Comparison of ENCODE assay signal across 1 cellular context in the genomic region with DNA sequence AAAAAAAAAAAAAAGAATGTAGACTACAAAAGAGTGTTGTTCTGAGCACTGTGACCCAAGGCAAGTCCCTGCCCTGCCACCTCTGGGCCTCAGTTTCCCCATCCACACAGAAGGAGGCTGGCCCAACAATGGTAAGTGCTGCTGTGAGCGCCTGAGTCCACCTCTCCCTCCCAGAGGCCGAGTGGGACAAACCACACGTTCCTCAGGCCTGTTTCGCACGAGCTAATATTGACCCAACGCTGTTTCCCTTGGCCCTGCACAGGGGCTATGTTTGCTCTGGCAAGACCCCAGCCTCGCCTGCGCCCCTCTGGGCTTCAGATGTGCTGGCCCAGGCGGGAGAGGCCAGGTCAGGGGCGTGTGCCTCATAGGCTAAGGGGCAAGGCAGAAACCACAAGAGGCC.
TF ChIP-seq lines count a peak whose summit lies in the region.

No MANE protein-coding gene starts in this region.

TF ChIP-seq in K562, 482 proteins besides CTCF, POLR2A, EP300 and RAD21 (continued from another document and continues in another):
- TF ChIP-seq DEAF1 (CRISPR knock-in tag; IDR thresholded peaks at IDR 0.05) (no peak), RBM25 (IDR thresholded peaks at IDR 0.05; ENCODE audit: low read depth, low read length, severe bottlenecking) (no peak), BCL6 (CRISPR knock-in tag; IDR thresholded peaks at IDR 0.05) (no peak), ZBTB1 (CRISPR knock-in tag; IDR thresholded peaks at IDR 0.05; ENCODE audit: borderline replicate concordance, low read depth) (no peak), CBX5 (IDR thresholded peaks at IDR 0.05; ENCODE audit: borderline replicate concordance, low read depth) (no peak), ZSCAN29 (IDR thresholded peaks at IDR 0.05) (no peak), MBD1 (CRISPR knock-in tag; IDR thresholded peaks at IDR 0.05) (no peak), FUS (optimal IDR thresholded peaks at IDR 0.05; ENCODE audit: low read depth, low read length) (no peak), ZNF232 (CRISPR knock-in tag; IDR thresholded peaks at IDR 0.05) (no peak), KAT7 (CRISPR knock-in tag; IDR thresholded peaks at IDR 0.05; ENCODE audit: borderline replicate concordance) (no peak), ETV1 (tag; conservative IDR thresholded peaks at IDR 0.05; ENCODE audit: low read depth) (no peak), ZNF280B (CRISPR knock-in tag; IDR thresholded peaks at IDR 0.05) (no peak), HMG20A (CRISPR knock-in tag; conservative IDR thresholded peaks at IDR 0.05) (no peak), BRF1 (IDR thresholded peaks at IDR 0.05; ENCODE audit: borderline replicate concordance, extremely low read depth, insufficient read length) (no peak), EGR1 (conservative IDR thresholded peaks at IDR 0.05) (no peak), ZNF165 (CRISPR knock-in tag; IDR thresholded peaks at IDR 0.05; ENCODE audit: borderline replicate concordance) (0 out of 2 replicates have a peak, but pooled peaks have one; percentile 35), PHTF2 (CRISPR knock-in tag; IDR thresholded peaks at IDR 0.05) (no peak), ZNF263 (CRISPR knock-in tag; IDR thresholded peaks at IDR 0.05; ENCODE audit: borderline replicate concordance) (no peak), MECOM (CRISPR knock-in tag; IDR thresholded peaks at IDR 0.05) (no peak), ZNF140 (CRISPR knock-in tag; IDR thresholded peaks at IDR 0.05) (0 out of 2 replicates have a peak, but pooled peaks have one; percentile 3), ZNF3 (CRISPR knock-in tag; IDR thresholded peaks at IDR 0.05) (no peak), MCM5 (IDR thresholded peaks at IDR 0.05; ENCODE audit: low read depth) (no peak), E2F3 (CRISPR knock-in tag; IDR thresholded peaks at IDR 0.05) (peak; percentile 64; the same call in 1 of the 2 replicates), ZNF76 (CRISPR knock-in tag; IDR thresholded peaks at IDR 0.05; ENCODE audit: borderline replicate concordance) (peak; percentile 58; the same call in 1 of the 2 replicates), ZNF23 (CRISPR knock-in tag; IDR thresholded peaks at IDR 0.05) (no peak), PTBP1 (IDR thresholded peaks at IDR 0.05; ENCODE audit: low read depth, low read length) (no peak)
- TF ChIP-seq, protein P1, sequence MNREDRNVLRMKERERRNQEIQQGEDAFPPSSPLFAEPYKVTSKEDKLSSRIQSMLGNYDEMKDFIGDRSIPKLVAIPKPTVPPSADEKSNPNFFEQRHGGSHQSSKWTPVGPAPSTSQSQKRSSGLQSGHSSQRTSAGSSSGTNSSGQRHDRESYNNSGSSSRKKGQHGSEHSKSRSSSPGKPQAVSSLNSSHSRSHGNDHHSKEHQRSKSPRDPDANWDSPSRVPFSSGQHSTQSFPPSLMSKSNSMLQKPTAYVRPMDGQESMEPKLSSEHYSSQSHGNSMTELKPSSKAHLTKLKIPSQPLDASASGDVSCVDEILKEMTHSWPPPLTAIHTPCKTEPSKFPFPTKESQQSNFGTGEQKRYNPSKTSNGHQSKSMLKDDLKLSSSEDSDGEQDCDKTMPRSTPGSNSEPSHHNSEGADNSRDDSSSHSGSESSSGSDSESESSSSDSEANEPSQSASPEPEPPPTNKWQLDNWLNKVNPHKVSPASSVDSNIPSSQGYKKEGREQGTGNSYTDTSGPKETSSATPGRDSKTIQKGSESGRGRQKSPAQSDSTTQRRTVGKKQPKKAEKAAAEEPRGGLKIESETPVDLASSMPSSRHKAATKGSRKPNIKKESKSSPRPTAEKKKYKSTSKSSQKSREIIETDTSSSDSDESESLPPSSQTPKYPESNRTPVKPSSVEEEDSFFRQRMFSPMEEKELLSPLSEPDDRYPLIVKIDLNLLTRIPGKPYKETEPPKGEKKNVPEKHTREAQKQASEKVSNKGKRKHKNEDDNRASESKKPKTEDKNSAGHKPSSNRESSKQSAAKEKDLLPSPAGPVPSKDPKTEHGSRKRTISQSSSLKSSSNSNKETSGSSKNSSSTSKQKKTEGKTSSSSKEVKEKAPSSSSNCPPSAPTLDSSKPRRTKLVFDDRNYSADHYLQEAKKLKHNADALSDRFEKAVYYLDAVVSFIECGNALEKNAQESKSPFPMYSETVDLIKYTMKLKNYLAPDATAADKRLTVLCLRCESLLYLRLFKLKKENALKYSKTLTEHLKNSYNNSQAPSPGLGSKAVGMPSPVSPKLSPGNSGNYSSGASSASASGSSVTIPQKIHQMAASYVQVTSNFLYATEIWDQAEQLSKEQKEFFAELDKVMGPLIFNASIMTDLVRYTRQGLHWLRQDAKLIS (CRISPR knock-in tag; IDR thresholded peaks at IDR 0.05): no peak
- TF ChIP-seq, protein P2, sequence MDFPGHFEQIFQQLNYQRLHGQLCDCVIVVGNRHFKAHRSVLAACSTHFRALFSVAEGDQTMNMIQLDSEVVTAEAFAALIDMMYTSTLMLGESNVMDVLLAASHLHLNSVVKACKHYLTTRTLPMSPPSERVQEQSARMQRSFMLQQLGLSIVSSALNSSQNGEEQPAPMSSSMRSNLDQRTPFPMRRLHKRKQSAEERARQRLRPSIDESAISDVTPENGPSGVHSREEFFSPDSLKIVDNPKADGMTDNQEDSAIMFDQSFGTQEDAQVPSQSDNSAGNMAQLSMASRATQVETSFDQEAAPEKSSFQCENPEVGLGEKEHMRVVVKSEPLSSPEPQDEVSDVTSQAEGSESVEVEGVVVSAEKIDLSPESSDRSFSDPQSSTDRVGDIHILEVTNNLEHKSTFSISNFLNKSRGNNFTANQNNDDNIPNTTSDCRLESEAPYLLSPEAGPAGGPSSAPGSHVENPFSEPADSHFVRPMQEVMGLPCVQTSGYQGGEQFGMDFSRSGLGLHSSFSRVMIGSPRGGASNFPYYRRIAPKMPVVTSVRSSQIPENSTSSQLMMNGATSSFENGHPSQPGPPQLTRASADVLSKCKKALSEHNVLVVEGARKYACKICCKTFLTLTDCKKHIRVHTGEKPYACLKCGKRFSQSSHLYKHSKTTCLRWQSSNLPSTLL (IDR thresholded peaks at IDR 0.05): no peak
- TF ChIP-seq, protein P3, sequence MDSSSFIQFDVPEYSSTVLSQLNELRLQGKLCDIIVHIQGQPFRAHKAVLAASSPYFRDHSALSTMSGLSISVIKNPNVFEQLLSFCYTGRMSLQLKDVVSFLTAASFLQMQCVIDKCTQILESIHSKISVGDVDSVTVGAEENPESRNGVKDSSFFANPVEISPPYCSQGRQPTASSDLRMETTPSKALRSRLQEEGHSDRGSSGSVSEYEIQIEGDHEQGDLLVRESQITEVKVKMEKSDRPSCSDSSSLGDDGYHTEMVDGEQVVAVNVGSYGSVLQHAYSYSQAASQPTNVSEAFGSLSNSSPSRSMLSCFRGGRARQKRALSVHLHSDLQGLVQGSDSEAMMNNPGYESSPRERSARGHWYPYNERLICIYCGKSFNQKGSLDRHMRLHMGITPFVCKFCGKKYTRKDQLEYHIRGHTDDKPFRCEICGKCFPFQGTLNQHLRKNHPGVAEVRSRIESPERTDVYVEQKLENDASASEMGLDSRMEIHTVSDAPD (CRISPR knock-in tag; IDR thresholded peaks at IDR 0.05): no peak
- TF ChIP-seq, protein P4, sequence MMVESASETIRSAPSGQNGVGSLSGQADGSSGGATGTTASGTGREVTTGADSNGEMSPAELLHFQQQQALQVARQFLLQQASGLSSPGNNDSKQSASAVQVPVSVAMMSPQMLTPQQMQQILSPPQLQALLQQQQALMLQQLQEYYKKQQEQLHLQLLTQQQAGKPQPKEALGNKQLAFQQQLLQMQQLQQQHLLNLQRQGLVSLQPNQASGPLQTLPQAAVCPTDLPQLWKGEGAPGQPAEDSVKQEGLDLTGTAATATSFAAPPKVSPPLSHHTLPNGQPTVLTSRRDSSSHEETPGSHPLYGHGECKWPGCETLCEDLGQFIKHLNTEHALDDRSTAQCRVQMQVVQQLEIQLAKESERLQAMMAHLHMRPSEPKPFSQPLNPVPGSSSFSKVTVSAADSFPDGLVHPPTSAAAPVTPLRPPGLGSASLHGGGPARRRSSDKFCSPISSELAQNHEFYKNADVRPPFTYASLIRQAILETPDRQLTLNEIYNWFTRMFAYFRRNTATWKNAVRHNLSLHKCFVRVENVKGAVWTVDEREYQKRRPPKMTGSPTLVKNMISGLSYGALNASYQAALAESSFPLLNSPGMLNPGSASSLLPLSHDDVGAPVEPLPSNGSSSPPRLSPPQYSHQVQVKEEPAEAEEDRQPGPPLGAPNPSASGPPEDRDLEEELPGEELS (CRISPR knock-in tag; IDR thresholded peaks at IDR 0.05; ENCODE audit: borderline replicate concordance): no peak
- TF ChIP-seq, protein P5, sequence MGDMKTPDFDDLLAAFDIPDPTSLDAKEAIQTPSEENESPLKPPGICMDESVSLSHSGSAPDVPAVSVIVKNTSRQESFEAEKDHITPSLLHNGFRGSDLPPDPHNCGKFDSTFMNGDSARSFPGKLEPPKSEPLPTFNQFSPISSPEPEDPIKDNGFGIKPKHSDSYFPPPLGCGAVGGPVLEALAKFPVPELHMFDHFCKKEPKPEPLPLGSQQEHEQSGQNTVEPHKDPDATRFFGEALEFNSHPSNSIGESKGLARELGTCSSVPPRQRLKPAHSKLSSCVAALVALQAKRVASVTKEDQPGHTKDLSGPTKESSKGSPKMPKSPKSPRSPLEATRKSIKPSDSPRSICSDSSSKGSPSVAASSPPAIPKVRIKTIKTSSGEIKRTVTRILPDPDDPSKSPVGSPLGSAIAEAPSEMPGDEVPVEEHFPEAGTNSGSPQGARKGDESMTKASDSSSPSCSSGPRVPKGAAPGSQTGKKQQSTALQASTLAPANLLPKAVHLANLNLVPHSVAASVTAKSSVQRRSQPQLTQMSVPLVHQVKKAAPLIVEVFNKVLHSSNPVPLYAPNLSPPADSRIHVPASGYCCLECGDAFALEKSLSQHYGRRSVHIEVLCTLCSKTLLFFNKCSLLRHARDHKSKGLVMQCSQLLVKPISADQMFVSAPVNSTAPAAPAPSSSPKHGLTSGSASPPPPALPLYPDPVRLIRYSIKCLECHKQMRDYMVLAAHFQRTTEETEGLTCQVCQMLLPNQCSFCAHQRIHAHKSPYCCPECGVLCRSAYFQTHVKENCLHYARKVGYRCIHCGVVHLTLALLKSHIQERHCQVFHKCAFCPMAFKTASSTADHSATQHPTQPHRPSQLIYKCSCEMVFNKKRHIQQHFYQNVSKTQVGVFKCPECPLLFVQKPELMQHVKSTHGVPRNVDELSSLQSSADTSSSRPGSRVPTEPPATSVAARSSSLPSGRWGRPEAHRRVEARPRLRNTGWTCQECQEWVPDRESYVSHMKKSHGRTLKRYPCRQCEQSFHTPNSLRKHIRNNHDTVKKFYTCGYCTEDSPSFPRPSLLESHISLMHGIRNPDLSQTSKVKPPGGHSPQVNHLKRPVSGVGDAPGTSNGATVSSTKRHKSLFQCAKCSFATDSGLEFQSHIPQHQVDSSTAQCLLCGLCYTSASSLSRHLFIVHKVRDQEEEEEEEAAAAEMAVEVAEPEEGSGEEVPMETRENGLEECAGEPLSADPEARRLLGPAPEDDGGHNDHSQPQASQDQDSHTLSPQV (IDR thresholded peaks at IDR 0.05): peak; percentile 9
- TF ChIP-seq, protein P6, sequence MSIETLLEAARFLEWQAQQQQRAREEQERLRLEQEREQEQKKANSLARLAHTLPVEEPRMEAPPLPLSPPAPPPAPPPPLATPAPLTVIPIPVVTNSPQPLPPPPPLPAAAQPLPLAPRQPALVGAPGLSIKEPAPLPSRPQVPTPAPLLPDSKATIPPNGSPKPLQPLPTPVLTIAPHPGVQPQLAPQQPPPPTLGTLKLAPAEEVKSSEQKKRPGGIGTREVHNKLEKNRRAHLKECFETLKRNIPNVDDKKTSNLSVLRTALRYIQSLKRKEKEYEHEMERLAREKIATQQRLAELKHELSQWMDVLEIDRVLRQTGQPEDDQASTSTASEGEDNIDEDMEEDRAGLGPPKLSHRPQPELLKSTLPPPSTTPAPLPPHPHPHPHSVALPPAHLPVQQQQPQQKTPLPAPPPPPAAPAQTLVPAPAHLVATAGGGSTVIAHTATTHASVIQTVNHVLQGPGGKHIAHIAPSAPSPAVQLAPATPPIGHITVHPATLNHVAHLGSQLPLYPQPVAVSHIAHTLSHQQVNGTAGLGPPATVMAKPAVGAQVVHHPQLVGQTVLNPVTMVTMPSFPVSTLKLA (conservative IDR thresholded peaks at IDR 0.05): no peak
